15 cellular contexts compared by ENCODE assay signal in genomic region chr1:26761217-26761616, GRCh38. TPM values are rescaled to one million over a fixed set of nuclear protein-coding genes. Genes with fewer than 3 reads are reported as not detected.
A peak's percentile ranks its signal among the peaks of the same experiment; 100 is the strongest.
DNase-seq lines count a peak whose midpoint lies in the region; ATAC-seq and TF ChIP-seq lines count a peak whose summit lies in the region.
"Had no signal": no experiment of that assay in that cellular context is flagged by ENCODE, and none has a peak within 500 bp of the region (broad histone marks: within the 10 kb centered on the region; RNA-seq: fewer than 3 reads in every experiment).

No MANE protein-coding gene starts in this region.

- no peaks in the 10 kb centered on the region for H3K9me3 ChIP-seq in CD8-positive, alpha-beta memory T cell (ENCODE audit: low read length)
- H3K9me3 ChIP-seq in esophagus squamous epithelium, result no peaks in the 10 kb centered on the region
- H3K9me3 ChIP-seq: esophagus muscularis mucosa, ovary, thyroid gland had no signal

- no peak for TF ChIP-seq POLR2A in esophagus squamous epithelium (IDR thresholded peaks at IDR 0.05)

- CTCF ChIA-PET in CD8-positive, alpha-beta memory T cell (lab: Charles Lee), result interaction anchor here (1.4 to 1.8 kb wide), 2 partner anchors 19 to 28 kb away, joined by 4 to 5 read pairs; no protein-coding TSS in a partner anchor

- peak overlapping the region in 1 of 7 donors; percentile 20 for H3K4me3 Mint-ChIP-seq in CD8-positive, alpha-beta memory T cell
- no peak overlapping the region for H3K4me3 Mint-ChIP-seq in mesothelial cell of epicardium

- WGBS in esophagus squamous epithelium, 2 donors, result 62 to 67% methylated on average over 1 to 3 of the region's 3 CpGs

- no peaks in the 10 kb centered on the region for H3K27me3 ChIP-seq in CD8-positive, alpha-beta memory T cell (ENCODE audit: insufficient read depth, low read length, poor library complexity, severe bottlenecking)
- H3K27me3 ChIP-seq in HL-60 (ENCODE audit: insufficient read depth, poor library complexity, severe bottlenecking) (no peaks in the 10 kb centered on the region), esophagus squamous epithelium (no peaks in the 10 kb centered on the region)
- H3K27me3 ChIP-seq: esophagus muscularis mucosa, ovary, thyroid gland had no signal

- H3K27ac Mint-ChIP-seq in CD8-positive, alpha-beta memory T cell, result peak overlapping the region in 5 of 8 donors; percentile 19 to 64 (median 51)
- no peak overlapping the region for H3K27ac Mint-ChIP-seq in mesothelial cell of epicardium

- no peaks in the 10 kb centered on the region for H3K9me3 Mint-ChIP-seq in CD8-positive, alpha-beta memory T cell
- H3K9me3 Mint-ChIP-seq in mesothelial cell of epicardium, result no peaks in the 10 kb centered on the region

- POLR2A ChIA-PET in CD8-positive, alpha-beta memory T cell (lab: Charles Lee), result interaction anchor here (0.7 to 0.8 kb wide), 2 partner anchors 17 to 26 kb away, joined by 3 read pairs; no protein-coding TSS in a partner anchor

- peaks cover 46% of the 10 kb centered on the region for H3K36me3 ChIP-seq in CD8-positive, alpha-beta memory T cell (ENCODE audit: insufficient read depth, low read length)
- H3K36me3 ChIP-seq in esophagus squamous epithelium, result peaks cover 27 to 100% (median 50%) of the 10 kb centered on the region in 3 donors
- H3K36me3 ChIP-seq: ovary had no signal

- no peak for DNase-seq in CD8-positive, alpha-beta memory T cell
- DNase-seq in HL-60 (ENCODE audit: low read depth in 1 of 2, low spot score in 1 of 2) (no peak), cerebellar cortex (ENCODE audit: low spot score) (peak; percentile 42), mesothelial cell of epicardium (ENCODE audit: low spot score in 2 of 2, unreplicated experiment in 2 of 2) (no peak), esophagus squamous epithelium (lab: John Stamatoyannopoulos, UW) (no peak)
- DNase-seq in stimulated activated CD4-positive, alpha-beta T cell treated with anti-CD3 and anti-CD28 coated beads, Interleukin-12 subunit alpha, Interleukin-12 subunit beta, amount 100 ng/mL, for 4 hours, result no peak
- DNase-seq: GM23248, Kasumi-1, kidney, NCI-H524, ovary, thyroid gland had no signal

- TF ChIP-seq CTCF in HL-60 (IDR thresholded peaks at IDR 0.05; ENCODE audit: insufficient read depth, low read length), result peak; percentile 7
- peak; percentile 20 for TF ChIP-seq CTCF in mesothelial cell of epicardium (IDR thresholded peaks at IDR 0.05; ENCODE audit: unreplicated experiment)
- peak in 1 of 6 experiments; percentile 18 for TF ChIP-seq CTCF in esophagus squamous epithelium (IDR thresholded peaks at IDR 0.05)

- peaks cover 8 to 74% (median 23%) of the 10 kb centered on the region in 3 donors for H3K36me3 Mint-ChIP-seq in CD8-positive, alpha-beta memory T cell
- H3K36me3 Mint-ChIP-seq in mesothelial cell of epicardium, result peaks cover 43% of the 10 kb centered on the region

- peaks cover 24 to 43% (median 30%) of the 10 kb centered on the region in 3 donors for H3K4me1 Mint-ChIP-seq in CD8-positive, alpha-beta memory T cell
- no peaks in the 10 kb centered on the region for H3K4me1 Mint-ChIP-seq in mesothelial cell of epicardium

- no peak overlapping the region for H3K4me3 ChIP-seq in CD8-positive, alpha-beta memory T cell (ENCODE audit: low read length)
- H3K4me3 ChIP-seq in HL-60 (replicated peaks; ENCODE audit: insufficient read depth, low read length) (no peak overlapping the region), esophagus squamous epithelium (no peak overlapping the region)
- H3K4me3 ChIP-seq: esophagus muscularis mucosa, GM23248, ovary, thyroid gland had no signal

- intact Hi-C loops in esophagus squamous epithelium (cut with DNase I), result no loop called here

- no peaks in the 10 kb centered on the region for H3K27me3 Mint-ChIP-seq in CD8-positive, alpha-beta memory T cell
- H3K27me3 Mint-ChIP-seq in mesothelial cell of epicardium (ENCODE audit: low read depth), result no peaks in the 10 kb centered on the region

- no peak overlapping the region for H3K27ac ChIP-seq in CD8-positive, alpha-beta memory T cell (ENCODE audit: low read depth, low read length)
- no peak overlapping the region for H3K27ac ChIP-seq in HL-60 (replicated peaks)
- no peak overlapping the region for H3K27ac ChIP-seq in esophagus squamous epithelium
- H3K27ac ChIP-seq: esophagus muscularis mucosa, GM23248, ovary, thyroid gland had no signal

- peaks cover 3% of the 10 kb centered on the region for H3K4me1 ChIP-seq in CD8-positive, alpha-beta memory T cell (ENCODE audit: insufficient read depth, low read length)
- peaks cover 0 to 18% (median 0%) of the 10 kb centered on the region in 3 donors for H3K4me1 ChIP-seq in esophagus squamous epithelium
- H3K4me1 ChIP-seq: thyroid gland had no signal

- ATAC-seq in esophagus mucosa (no peak), HG03521 (IDR thresholded peaks at IDR 0.05; ENCODE audit: unreplicated experiment) (no peak)

RNA-seq across cellular contexts. Expression of gene PIGV, which starts 26.5 kb away (rescaled TPM):
- 10 to 100 TPM; 23.6 to 24.9 TPM for total RNA-seq in CD8-positive, alpha-beta memory T cell
- 19.1 TPM for polyA plus RNA-seq in CD8-positive, alpha-beta memory T cell
- total RNA-seq in mesothelial cell of epicardium (10.7 to 14.0 TPM (median 13.1 TPM) in 3 replicates), esophagus mucosa (9.4 TPM), esophagus squamous epithelium (10 to 100 TPM in 3 of 4 donors, 1 to 10 TPM in 1; 9.9 to 20.9 (median 13.1) TPM)
